1 cellular context compared by ENCODE assay signal in genomic region chr18:11676867-11677266, GRCh38.
TF ChIP-seq lines count a peak whose summit lies in the region.

No MANE protein-coding gene starts in this region.

TF ChIP-seq in K562, 482 proteins besides CTCF, POLR2A, EP300 and RAD21 (continues in another document):
- no peak for TF ChIP-seq CEBPZ (IDR thresholded peaks at IDR 0.05; ENCODE audit: borderline replicate concordance, low read depth, low read length)
- no peak for TF ChIP-seq CBX2 (IDR thresholded peaks at IDR 0.05; ENCODE audit: insufficient read depth, low read length, poor library complexity, severe bottlenecking)
- no peak for TF ChIP-seq ILF3 (IDR thresholded peaks at IDR 0.05; ENCODE audit: borderline replicate concordance)
- no peak for TF ChIP-seq ZBTB8A (IDR thresholded peaks at IDR 0.05; ENCODE audit: partially characterized antibody)
- no peak for TF ChIP-seq CAMTA2 (CRISPR knock-in tag; conservative IDR thresholded peaks at IDR 0.05)
- no peak for TF ChIP-seq GTF3C2 (IDR thresholded peaks at IDR 0.05; ENCODE audit: borderline replicate concordance, extremely low read depth, insufficient read length)
- TF ChIP-seq ZNF57 (CRISPR knock-in tag; IDR thresholded peaks at IDR 0.05) = no peak
- 0 out of 2 replicates have a peak, but pooled peaks have one; percentile 17 for TF ChIP-seq CBFA2T2 (conservative IDR thresholded peaks at IDR 0.05)
- TF ChIP-seq COPS2 (conservative IDR thresholded peaks at IDR 0.05) = no peak
- TF ChIP-seq FOSL1 (tag; conservative IDR thresholded peaks at IDR 0.05) = peak; percentile 60
- TF ChIP-seq ZNF347 (CRISPR knock-in tag; IDR thresholded peaks at IDR 0.05; ENCODE audit: low read depth) = no peak
- no peak for TF ChIP-seq SIN3B (IDR thresholded peaks at IDR 0.05; ENCODE audit: low read depth)
- TF ChIP-seq XRCC4 (IDR thresholded peaks at IDR 0.05; ENCODE audit: extremely low read depth, insufficient read depth, insufficient read length) = no peak
- no peak for TF ChIP-seq MBD2 (IDR thresholded peaks at IDR 0.05; ENCODE audit: borderline replicate concordance, low read depth)
- TF ChIP-seq CC2D1A (IDR thresholded peaks at IDR 0.05) = no peak
- TF ChIP-seq CHD7 (IDR thresholded peaks at IDR 0.05; ENCODE audit: low read depth, low read length) = no peak
- TF ChIP-seq ZKSCAN1 (IDR thresholded peaks at IDR 0.05; ENCODE audit: low read depth, low read length) = peak; percentile 59; the same call in 1 of the 2 replicates
- TF ChIP-seq MLLT1 (IDR thresholded peaks at IDR 0.05) = no peak
- TF ChIP-seq ZBTB7A (IDR thresholded peaks at IDR 0.05; ENCODE audit: borderline replicate concordance, control insufficient read depth, low read depth, low read length) = no peak
- TF ChIP-seq BRF2 (IDR thresholded peaks at IDR 0.05; ENCODE audit: borderline replicate concordance, insufficient read depth, insufficient read length) = no peak
- no peak for TF ChIP-seq ZNF23 (CRISPR knock-in tag; IDR thresholded peaks at IDR 0.05)
- peak; percentile 69 to 70 for TF ChIP-seq MNT (conservative IDR thresholded peaks at IDR 0.05)
- no peak for TF ChIP-seq SAFB2 (IDR thresholded peaks at IDR 0.05; ENCODE audit: borderline replicate concordance, low read depth, low read length, severe bottlenecking)
- TF ChIP-seq SREBF2 (CRISPR knock-in tag; IDR thresholded peaks at IDR 0.05) = no peak
- no peak for TF ChIP-seq RFX1 (IDR thresholded peaks at IDR 0.05)
- no peak for TF ChIP-seq POLR2AphosphoS5 (IDR thresholded peaks at IDR 0.05; ENCODE audit: control insufficient read depth, insufficient read depth, low read depth, low read length)
- no peak for TF ChIP-seq NCOA2 (IDR thresholded peaks at IDR 0.05; ENCODE audit: partially characterized antibody in 2 of 2)
- no peak for TF ChIP-seq TCFL5 (CRISPR knock-in tag; conservative IDR thresholded peaks at IDR 0.05)
- TF ChIP-seq ZFX (CRISPR knock-in tag; IDR thresholded peaks at IDR 0.05) = no peak
- no peak for TF ChIP-seq PCBP1 (IDR thresholded peaks at IDR 0.05; ENCODE audit: low read depth, low read length, poor library complexity, severe bottlenecking)
- no peak for TF ChIP-seq ZNF12 (CRISPR knock-in tag; IDR thresholded peaks at IDR 0.05)
- TF ChIP-seq TBL1XR1 (IDR thresholded peaks at IDR 0.05; ENCODE audit: low read length in 2 of 2) = no peak
- no peak for TF ChIP-seq KAT7 (CRISPR knock-in tag; IDR thresholded peaks at IDR 0.05; ENCODE audit: borderline replicate concordance)
- TF ChIP-seq CREM (IDR thresholded peaks at IDR 0.05; ENCODE audit: low read depth) = no peak
